ENCODE assay signal across 30 cellular contexts in the genomic region with DNA sequence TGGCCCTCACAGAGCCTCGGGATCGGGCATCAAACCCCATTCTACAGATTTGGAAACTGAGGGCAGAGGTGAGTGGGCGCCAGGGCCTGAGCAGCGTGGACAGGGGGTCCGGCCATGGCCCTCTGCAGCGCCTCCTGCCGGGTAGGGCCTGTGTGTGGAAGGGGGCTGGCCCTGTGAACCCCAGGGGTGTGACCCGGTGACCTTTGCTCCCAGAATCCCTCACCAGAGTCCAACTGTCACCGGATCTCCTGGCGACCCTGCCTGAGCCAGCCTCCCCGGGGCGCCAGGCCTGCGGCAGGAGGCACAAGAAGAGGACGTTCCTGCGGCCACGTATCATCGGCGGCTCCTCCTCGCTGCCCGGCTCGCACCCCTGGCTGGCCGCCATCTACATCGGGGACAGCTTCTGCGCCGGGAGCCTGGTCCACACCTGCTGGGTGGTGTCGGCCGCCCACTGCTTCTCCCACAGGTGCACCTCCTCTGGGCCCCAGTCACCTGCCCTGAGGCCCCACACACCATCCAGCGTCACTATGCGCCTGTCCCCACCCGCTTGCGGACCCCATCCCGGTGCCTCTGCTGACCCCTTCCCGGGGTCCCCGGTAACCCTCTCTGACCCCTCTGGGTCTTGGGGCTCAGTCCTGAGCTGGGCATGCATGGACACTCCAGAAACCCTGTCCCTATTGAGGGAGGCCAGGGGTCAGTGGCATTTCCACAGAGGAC. TPM values are rescaled to one million over a fixed set of nuclear protein-coding genes. Genes with fewer than 3 reads are reported as not detected.
"Had no signal": no experiment of that assay in that cellular context is flagged by ENCODE, and none has a peak within 500 bp of the region (broad histone marks: within the 10 kb centered on the region; RNA-seq: fewer than 3 reads in every experiment).

No MANE protein-coding gene starts in this region.

- H3K36me3 Mint-ChIP-seq: activated CD8-positive, alpha-beta memory T cell treated with anti-CD3 and anti-CD28 coated beads, Interleukin-2, amount 10 ng/mL, durations not matched to agents 7 days and 5 days; activated naive CD4-positive, alpha-beta T cell treated with anti-CD3 and anti-CD28 coated beads, Interleukin-2, amount 50 U/mL, for 72 hours; T-cell had no signal

- DNase-seq: activated B cell treated with CpG ODN at 0.5 μM for 24 hours; activated CD4-positive, alpha-beta T cell treated with anti-CD3 and anti-CD28 coated beads, Interleukin-2, amount 50 U/mL, for 1 hour; activated CD8-positive, alpha-beta memory T cell treated with anti-CD3 and anti-CD28 coated beads, Interleukin-2, amount 10 ng/mL, durations not matched to agents 7 days and 5 days; activated CD8-positive, alpha-beta T cell treated with anti-CD3 and anti-CD28 coated beads, Interleukin-2, amount 10 ng/mL, durations not matched to agents 7 days and 5 days; activated naive CD4-positive, alpha-beta T cell; activated T-cell treated with anti-CD3 and anti-CD28 coated beads, Interleukin-2, amount 50 U/mL, for 48 hours; dermis blood vessel endothelial cell; effector CD4-positive, alpha-beta T cell; foreskin keratinocyte; kidney glomerular epithelial cell; spleen; stimulated activated CD4-positive, alpha-beta T cell treated with anti-CD3 and anti-CD28 coated beads, Interleukin-2, amount 100 ng/mL, for 48 hours; stimulated activated naive CD8-positive, alpha-beta T cell treated with anti-CD3 and anti-CD28 coated beads, Interleukin-15, Interleukin-2, amounts not matched to agents 100 U/mL and 50 U/mL, for 24 hours; T-cell; trophoblast cell had no signal

- H3K36me3 ChIP-seq: breast epithelium, esophagus muscularis mucosa, heart right ventricle, left lung, neutrophil, ovary, prostate gland, spleen, thoracic aorta had no signal

- H3K9me3 ChIP-seq: breast epithelium, heart right ventricle, left lung, neutrophil, ovary, prostate gland, spleen, thoracic aorta had no signal

- H3K4me3 ChIP-seq: breast epithelium, esophagus muscularis mucosa, heart right ventricle, left lung, ovary, prostate gland, spleen, thoracic aorta had no signal

- H3K27me3 ChIP-seq: breast epithelium, foreskin keratinocyte, heart right ventricle, ovary had no signal

- H3K9me3 Mint-ChIP-seq: activated B cell treated with CpG ODN at 0.5 μM for 24 hours; activated naive CD4-positive, alpha-beta T cell treated with anti-CD3 and anti-CD28 coated beads, Interleukin-2, amount 50 U/mL, for 72 hours; central memory CD8-positive, alpha-beta T cell; nephron; T-cell; T-helper 2 cell treated with Interferon-gamma antibody and Interleukin-4, amounts not matched to agents 5 μg/mL and 100 μg/mL, for 36 hours had no signal

- H3K4me3 Mint-ChIP-seq: activated B cell treated with CpG ODN at 0.5 μM for 24 hours; activated CD8-positive, alpha-beta memory T cell treated with anti-CD3 and anti-CD28 coated beads, Interleukin-2, amount 10 ng/mL, durations not matched to agents 7 days and 5 days; activated CD8-positive, alpha-beta T cell treated with anti-CD3 and anti-CD28 coated beads, Interleukin-2, amount 10 ng/mL, durations not matched to agents 7 days and 5 days; central memory CD8-positive, alpha-beta T cell; nephron; T-cell; T-helper 2 cell treated with Interferon-gamma antibody and Interleukin-4, amounts not matched to agents 5 μg/mL and 100 μg/mL, for 36 hours had no signal

- H3K27me3 Mint-ChIP-seq: activated CD8-positive, alpha-beta memory T cell treated with anti-CD3 and anti-CD28 coated beads, Interleukin-2, amount 10 ng/mL, durations not matched to agents 7 days and 5 days; central memory CD8-positive, alpha-beta T cell; T-cell had no signal

- ATAC-seq: activated CD8-positive, alpha-beta memory T cell treated with anti-CD3 and anti-CD28 coated beads, Interleukin-2, amount 10 ng/mL, durations not matched to agents 7 days and 5 days; activated CD8-positive, alpha-beta T cell treated with anti-CD3 and anti-CD28 coated beads, Interleukin-2, amount 10 ng/mL, durations not matched to agents 7 days and 5 days; activated naive CD4-positive, alpha-beta T cell treated with anti-CD3 and anti-CD28 coated beads, Interleukin-2, amount 50 U/mL, for 72 hours; foreskin keratinocyte; heart right ventricle; stimulated activated naive CD8-positive, alpha-beta T cell treated with anti-CD3 and anti-CD28 coated beads, Interleukin-15, Interleukin-2, amounts not matched to agents 100 U/mL and 50 U/mL, for 24 hours; T-cell had no signal

- FAIRE-seq: urothelium cell line had no signal

- H3K27ac Mint-ChIP-seq: activated B cell treated with CpG ODN at 0.5 μM for 24 hours; activated CD8-positive, alpha-beta memory T cell treated with anti-CD3 and anti-CD28 coated beads, Interleukin-2, amount 10 ng/mL, durations not matched to agents 7 days and 5 days; activated CD8-positive, alpha-beta T cell treated with anti-CD3 and anti-CD28 coated beads, Interleukin-2, amount 10 ng/mL, durations not matched to agents 7 days and 5 days; activated naive CD4-positive, alpha-beta T cell treated with anti-CD3 and anti-CD28 coated beads, Interleukin-2, amount 50 U/mL, for 72 hours; nephron; T-cell; T-helper 2 cell treated with Interferon-gamma antibody and Interleukin-4, amounts not matched to agents 5 μg/mL and 100 μg/mL, for 36 hours had no signal

- H3K4me1 ChIP-seq: foreskin keratinocyte, left lung, prostate gland had no signal

- H3K27ac ChIP-seq: breast epithelium, esophagus muscularis mucosa, foreskin keratinocyte, heart right ventricle, left lung, neutrophil, ovary, prostate gland, spleen, thoracic aorta had no signal

- H3K4me1 Mint-ChIP-seq: activated B cell treated with CpG ODN at 0.5 μM for 24 hours; activated CD8-positive, alpha-beta memory T cell treated with anti-CD3 and anti-CD28 coated beads, Interleukin-2, amount 10 ng/mL, durations not matched to agents 7 days and 5 days; central memory CD8-positive, alpha-beta T cell; T-cell had no signal

RNA-seq across cellular contexts. Expression of a gene that starts 4.2 kb away (rescaled TPM):
- total RNA-seq: activated B cell treated with CpG ODN at 0.5 μM for 24 hours; activated CD8-positive, alpha-beta memory T cell treated with anti-CD3 and anti-CD28 coated beads, Interleukin-2, amount 10 ng/mL, durations not matched to agents 7 days and 5 days; activated CD8-positive, alpha-beta T cell treated with anti-CD3 and anti-CD28 coated beads, Interleukin-2, amount 10 ng/mL, durations not matched to agents 7 days and 5 days; activated naive CD4-positive, alpha-beta T cell treated with anti-CD3 and anti-CD28 coated beads, Interleukin-2, amount 50 U/mL, for 72 hours; foreskin keratinocyte; mesenteric fat pad had no signal
- polyA plus RNA-seq: foreskin keratinocyte had no signal

RNA-seq across cellular contexts. Expression of a gene that starts 17.1 kb away (rescaled TPM):
- total RNA-seq: activated CD8-positive, alpha-beta memory T cell treated with anti-CD3 and anti-CD28 coated beads, Interleukin-2, amount 10 ng/mL, durations not matched to agents 7 days and 5 days; activated CD8-positive, alpha-beta T cell treated with anti-CD3 and anti-CD28 coated beads, Interleukin-2, amount 10 ng/mL, durations not matched to agents 7 days and 5 days; activated naive CD4-positive, alpha-beta T cell treated with anti-CD3 and anti-CD28 coated beads, Interleukin-2, amount 50 U/mL, for 72 hours; lung microvascular endothelial cell; mesenteric fat pad had no signal
